7 cellular contexts compared by ENCODE assay signal in the genomic region with DNA sequence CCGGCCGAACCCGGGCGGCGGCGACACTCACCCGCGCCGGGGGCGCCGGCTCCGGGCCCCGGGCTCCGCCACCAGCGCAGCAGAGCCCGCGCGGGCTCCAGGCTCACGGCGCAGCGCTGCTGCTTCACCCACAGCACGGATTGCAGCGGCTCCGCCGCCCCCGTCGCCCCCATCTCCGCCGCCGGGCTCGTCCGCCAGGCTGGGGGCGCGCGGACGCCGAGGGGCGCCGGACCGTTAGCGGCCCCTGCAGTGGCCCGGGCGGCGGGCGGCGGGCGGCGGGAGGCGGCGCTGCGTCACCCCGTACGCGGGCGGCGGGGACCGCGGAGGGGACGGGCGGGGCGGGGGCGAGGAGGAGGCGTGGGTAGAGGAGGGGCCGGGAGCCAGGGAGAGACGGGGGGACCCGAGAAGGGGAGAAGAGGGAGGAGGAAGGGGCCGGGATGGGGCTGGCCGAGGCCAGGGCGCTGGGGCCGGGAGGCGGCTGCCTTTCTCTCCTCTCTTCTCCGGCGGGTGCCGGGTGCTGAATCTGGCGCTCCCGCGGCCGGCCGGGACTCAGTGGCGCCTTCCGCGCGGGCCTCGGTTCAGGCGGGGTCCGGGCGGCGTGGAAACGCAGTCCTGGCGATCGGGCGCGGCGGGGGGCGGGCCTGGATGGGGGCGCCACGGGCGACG. TPM values are rescaled to one million over a fixed set of nuclear protein-coding genes. Genes with fewer than 3 reads are reported as not detected.
DNase-seq lines count a peak whose midpoint lies in the region; ATAC-seq and TF ChIP-seq lines count a peak whose summit lies in the region.

A gene with protein sequence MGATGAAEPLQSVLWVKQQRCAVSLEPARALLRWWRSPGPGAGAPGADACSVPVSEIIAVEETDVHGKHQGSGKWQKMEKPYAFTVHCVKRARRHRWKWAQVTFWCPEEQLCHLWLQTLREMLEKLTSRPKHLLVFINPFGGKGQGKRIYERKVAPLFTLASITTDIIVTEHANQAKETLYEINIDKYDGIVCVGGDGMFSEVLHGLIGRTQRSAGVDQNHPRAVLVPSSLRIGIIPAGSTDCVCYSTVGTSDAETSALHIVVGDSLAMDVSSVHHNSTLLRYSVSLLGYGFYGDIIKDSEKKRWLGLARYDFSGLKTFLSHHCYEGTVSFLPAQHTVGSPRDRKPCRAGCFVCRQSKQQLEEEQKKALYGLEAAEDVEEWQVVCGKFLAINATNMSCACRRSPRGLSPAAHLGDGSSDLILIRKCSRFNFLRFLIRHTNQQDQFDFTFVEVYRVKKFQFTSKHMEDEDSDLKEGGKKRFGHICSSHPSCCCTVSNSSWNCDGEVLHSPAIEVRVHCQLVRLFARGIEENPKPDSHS (minus strand): TSS at position 277 of the 666 bp plus-strand sequence. CDS start 104 bp downstream, at position 173.

- no peaks in the 10 kb centered on the region for H3K27me3 Mint-ChIP-seq in natural killer cell (ENCODE audit: low read depth in 2 of 2)

- peak within 1 kb of the TSS; percentile 99 for H3K4me3 Mint-ChIP-seq in natural killer cell

- peak within 1 kb of the TSS; percentile 92 to 94 for H3K27ac Mint-ChIP-seq in natural killer cell

- WGBS in thymus, result under 1% methylated on average over 98 of the region's 99 CpGs

- DNase-seq in GM13976 (ENCODE audit: low spot score) (peak; percentile 88), RWPE1 (ENCODE audit: low spot score) (peak; percentile 44), activated gamma-delta T cell (lab: John Stamatoyannopoulos, UW) (peak; percentile 67), fibroblast of the conjunctiva (ENCODE audit: low read depth) (peak; percentile 39), natural killer cell (peak; percentile 60)

- peaks cover 1% of the 10 kb centered on the region for H3K9me3 ChIP-seq in thymus (ENCODE audit: control insufficient read depth)

- intact Hi-C loops in natural killer cell (cut with micrococcal nuclease), result no loop called here

- H3K4me1 Mint-ChIP-seq in natural killer cell, result peaks cover 37 to 49% of the 10 kb centered on the region in 2 donors

- POLR2A ChIA-PET in RWPE1 (lab: Yijun Ruan, JAX; ENCODE audit: low non-redundant PET), result no interaction called here

- H3K9me3 Mint-ChIP-seq in natural killer cell, result no peaks in the 10 kb centered on the region

- peak within 1 kb of the TSS; percentile 93 for H3K4me3 ChIP-seq in thymus (ENCODE audit: low read length)

- CTCF ChIA-PET in RWPE1 (lab: Yijun Ruan, JAX), result interaction anchor here (0.8 to 1.5 kb wide), 3 partner anchors 19 to 66 kb away, joined by 3 to 7 read pairs (median 4); no protein-coding TSS in a partner anchor

- in situ Hi-C loops in GM13976 (cut with MboI; ENCODE audit: low sequenced_read_pairs, unreplicated experiment), result no loop called here

- no peaks in the 10 kb centered on the region for H3K36me3 Mint-ChIP-seq in natural killer cell

- H3K27ac ChIP-seq in RWPE1, result peak within 1 kb of the TSS; percentile 96
- H3K27ac ChIP-seq in thymus (ENCODE audit: low read depth), result peak within 1 kb of the TSS; percentile 94

- peak; percentile 29 for ATAC-seq in HG03108 (IDR thresholded peaks at IDR 0.05; ENCODE audit: unreplicated experiment)
- peak; percentile 56 to 73 (median 71) for ATAC-seq in natural killer cell

- H3K36me3 ChIP-seq in thymus (ENCODE audit: control insufficient read depth, insufficient read depth), result no peaks in the 10 kb centered on the region

- H3K27me3 ChIP-seq in thymus (ENCODE audit: control insufficient read depth, insufficient read depth), result no peaks in the 10 kb centered on the region

- H3K4me1 ChIP-seq in thymus (ENCODE audit: control insufficient read depth, insufficient read depth, low read length), result peaks cover 22% of the 10 kb centered on the region

- TF ChIP-seq CTCF in GM13976 (IDR thresholded peaks at IDR 0.05; ENCODE audit: borderline replicate concordance, control extremely low read depth, extremely low read depth, insufficient read depth, missing control alignments), result no peak
- no peak for TF ChIP-seq CTCF in RWPE1 (conservative IDR thresholded peaks at IDR 0.05; ENCODE audit: low read depth)
- TF ChIP-seq CTCF in natural killer cell (IDR thresholded peaks at IDR 0.05), result no peak

RNA-seq across cellular contexts. Expression of the gene that starts here (rescaled TPM):
- 10 to 100 TPM; 50.0 to 71.2 (median 55.6) TPM for total RNA-seq in natural killer cell
- polyA plus RNA-seq in thymus, result 47.1 TPM

Comparison
In these comparisons a context has a peak if more than half of its experiments do, and no peak if none do; other contexts are left out.
1. Peak in every context shown above with its lines: DNase-seq, ATAC-seq, H3K4me3 ChIP-seq and H3K27ac ChIP-seq.